Comparison of ENCODE assay signal across 23 cellular contexts in genomic region chr10:43692051-43692825, GRCh38. TPM values are rescaled to one million over a fixed set of nuclear protein-coding genes. Genes with fewer than 3 reads are reported as not detected.
A peak's percentile ranks its signal among the peaks of the same experiment; 100 is the strongest.
DNase-seq lines count a peak whose midpoint lies in the region; ATAC-seq, FAIRE-seq and TF ChIP-seq lines count a peak whose summit lies in the region.
"Had no signal": no experiment of that assay in that cellular context is flagged by ENCODE, and none has a peak within 500 bp of the region (broad histone marks: within the 10 kb centered on the region; RNA-seq: fewer than 3 reads in every experiment).

No MANE protein-coding gene starts in this region.

- no peaks in the 10 kb centered on the region for H4K20me1 ChIP-seq in IMR-90 (ENCODE audit: insufficient read depth, low read length)

- TF ChIP-seq CTCF in IMR-90 (conservative IDR thresholded peaks at IDR 0.05; ENCODE audit: low read depth, low read length) (no peak), choroid plexus epithelial cell (conservative IDR thresholded peaks at IDR 0.05; ENCODE audit: low read depth, low read length) (no peak), stomach (IDR thresholded peaks at IDR 0.05) (no peak)

- 0 out of 2 replicates have a peak overlapping the region, but pooled peaks have one; percentile 14 for H3K27ac ChIP-seq in IMR-90 (ENCODE audit: insufficient read depth, low read length)
- H3K27ac ChIP-seq in stomach: no peak overlapping the region
- no peak overlapping the region for H3K27ac ChIP-seq in neuronal stem cell (replicated peaks; ENCODE audit: low read length)
- H3K27ac ChIP-seq: brain microvascular endothelial cell, esophagus muscularis mucosa, vagina had no signal

- CTCF ChIA-PET in IMR-90 (lab: Yijun Ruan, JAX): interaction anchor here (0.5 to 0.9 kb wide), 5 partner anchors 9 to 1289 kb away, joined by 3 to 4 read pairs (median 3); no protein-coding TSS in a partner anchor

- H3K18ac ChIP-seq in IMR-90 (ENCODE audit: low read depth, low read length) (no peak overlapping the region; the same call in 1 of the 2 replicates), neuronal stem cell (ENCODE audit: low read length) (no peak overlapping the region)

- no peak for TF ChIP-seq EP300 in stomach (IDR thresholded peaks at IDR 0.05)

- peak overlapping the region; percentile 9; the same call in 1 of the 2 replicates for H4K5ac ChIP-seq in IMR-90 (ENCODE audit: low read depth, low read length)

- H3K4me3 Mint-ChIP-seq in natural killer cell treated with Interleukin-12 subunit alpha and Interleukin-12 subunit beta and Interleukin-15 and Interleukin-18, amount 100 ng/mL, for 72 hours: no peak overlapping the region
- H3K4me3 Mint-ChIP-seq in stimulated activated memory B cell treated with anti-CD40 and anti-IgM and Interleukin-4, amounts not matched to agents 10 μg/mL and 1 μg/mL and 100 μg/mL, for 72 hours: no peak overlapping the region
- H3K4me3 Mint-ChIP-seq: activated CD8-positive, alpha-beta T cell treated with anti-CD3 and anti-CD28 coated beads, Interleukin-2, amount 10 ng/mL, durations not matched to agents 7 days and 5 days; activated T-cell treated with anti-CD3 and anti-CD28 coated beads, Interleukin-2, amount 50 U/mL, for 4 hours; HFFc6; stimulated activated naive CD8-positive, alpha-beta T cell treated with anti-CD3 and anti-CD28 coated beads, Interleukin-15, amount 100 ng/mL, for 72 hours had no signal

- no peak overlapping the region for H2BK20ac ChIP-seq in IMR-90 (ENCODE audit: low read depth, low read length)

- no peak overlapping the region for H3K4me2 ChIP-seq in IMR-90 (ENCODE audit: low read depth, low read length)
- H3K4me2 ChIP-seq in neuronal stem cell (ENCODE audit: insufficient read depth, low read length, poor library complexity, severe bottlenecking): no peak overlapping the region

- no peak overlapping the region for H2AK9ac ChIP-seq in IMR-90 (replicated peaks; ENCODE audit: low read depth, low read length, poor library complexity)

- H3K4ac ChIP-seq in IMR-90 (ENCODE audit: low read depth, low read length) (no peak overlapping the region), neuronal stem cell (ENCODE audit: low read length) (no peak overlapping the region)

- H3K27me3 ChIP-seq in IMR-90 (ENCODE audit: control insufficient read depth, insufficient read depth, low read length) (no peaks in the 10 kb centered on the region), stomach (no peaks in the 10 kb centered on the region), neuronal stem cell (ENCODE audit: control insufficient read depth in 3 of 3, insufficient read depth in 3 of 3, low read depth in 1 of 3, low read length in 3 of 3) (peaks cover 0 to 42% (median 10%) of the 10 kb centered on the region in 3 experiments)
- H3K27me3 ChIP-seq: BE2C, brain microvascular endothelial cell, esophagus muscularis mucosa, vagina had no signal

- no peak overlapping the region for H3K4me3 ChIP-seq in IMR-90 (ENCODE audit: insufficient read depth, low read depth, low read length)
- H3K4me3 ChIP-seq in choroid plexus epithelial cell (ENCODE audit: low read depth, low read length): no peak overlapping the region
- H3K4me3 ChIP-seq in stomach: no peak overlapping the region
- no peak overlapping the region for H3K4me3 ChIP-seq in neuronal stem cell (ENCODE audit: low read length in 2 of 2)
- H3K4me3 ChIP-seq: esophagus muscularis mucosa, vagina had no signal

- H3K56ac ChIP-seq in IMR-90 (ENCODE audit: extremely low read depth, insufficient read depth, low read length): no peak overlapping the region

- H2BK12ac ChIP-seq in neuronal stem cell (ENCODE audit: low read length): no peak overlapping the region

- FAIRE-seq in RCC 7860 (lab: Jason Lieb, UNC): no peak
- FAIRE-seq: kidney had no signal

- in situ Hi-C loops in IMR-90 (cut with MboI; ENCODE audit: low sequenced_read_pairs): no loop called here

- peaks cover 5% of the 10 kb centered on the region; the same call in 1 of the 2 replicates for H3K9me1 ChIP-seq in IMR-90 (ENCODE audit: insufficient read depth, low read length)

- DNase-seq in AG20443 (ENCODE audit: low spot score): peak; percentile 68
- peak; percentile 28 for DNase-seq in IMR-90
- peak; percentile 36 for DNase-seq in choroid plexus epithelial cell (ENCODE audit: low read depth)
- peak; percentile 22 for DNase-seq in natural killer cell treated with Interleukin-12 subunit alpha and Interleukin-12 subunit beta and Interleukin-15 and Interleukin-18, amount 100 ng/mL, for 72 hours (ENCODE audit: low spot score)
- DNase-seq in stomach: no peak
- no peak for DNase-seq in RCC 7860 (ENCODE audit: low spot score)
- DNase-seq in neuronal stem cell (ENCODE audit: low spot score): no peak
- DNase-seq: activated CD8-positive, alpha-beta T cell treated with anti-CD3 and anti-CD28 coated beads, Interleukin-2, amount 10 ng/mL, durations not matched to agents 7 days and 5 days; activated T-cell treated with anti-CD3 and anti-CD28 coated beads, Interleukin-2, amount 50 U/mL, for 4 hours; BE2C; brain microvascular endothelial cell; GF-D8; hypothalamus; kidney; NCI-H1417; NCI-H774; stimulated activated naive CD8-positive, alpha-beta T cell treated with anti-CD3 and anti-CD28 coated beads, Interleukin-15, amount 100 ng/mL, for 72 hours; T-helper 9 cell had no signal

- no peak overlapping the region for H3K27ac Mint-ChIP-seq in natural killer cell treated with Interleukin-12 subunit alpha and Interleukin-12 subunit beta and Interleukin-15 and Interleukin-18, amount 100 ng/mL, for 72 hours
- H3K27ac Mint-ChIP-seq in stimulated activated memory B cell treated with anti-CD40 and anti-IgM and Interleukin-4, amounts not matched to agents 10 μg/mL and 1 μg/mL and 100 μg/mL, for 72 hours: no peak overlapping the region
- H3K27ac Mint-ChIP-seq: activated CD8-positive, alpha-beta T cell treated with anti-CD3 and anti-CD28 coated beads, Interleukin-2, amount 10 ng/mL, durations not matched to agents 7 days and 5 days; activated naive CD4-positive, alpha-beta T cell treated with anti-CD3 and anti-CD28 coated beads, Interleukin-2, amount 50 U/mL, for 72 hours; HFFc6; stimulated activated naive CD8-positive, alpha-beta T cell treated with anti-CD3 and anti-CD28 coated beads, Interleukin-15, amount 100 ng/mL, for 72 hours had no signal

- H2AFZ ChIP-seq in IMR-90 (replicated peaks; ENCODE audit: low read length, poor library complexity): no peak overlapping the region
- no peak overlapping the region for H2AFZ ChIP-seq in neuronal stem cell (ENCODE audit: low read length)

- H3K36me3 Mint-ChIP-seq in natural killer cell treated with Interleukin-12 subunit alpha and Interleukin-12 subunit beta and Interleukin-15 and Interleukin-18, amount 100 ng/mL, for 72 hours: no peaks in the 10 kb centered on the region
- no peaks in the 10 kb centered on the region for H3K36me3 Mint-ChIP-seq in stimulated activated memory B cell treated with anti-CD40 and anti-IgM and Interleukin-4, amounts not matched to agents 10 μg/mL and 1 μg/mL and 100 μg/mL, for 72 hours
- H3K36me3 Mint-ChIP-seq: activated naive CD4-positive, alpha-beta T cell treated with anti-CD3 and anti-CD28 coated beads, Interleukin-2, amount 50 U/mL, for 72 hours had no signal

- no peak overlapping the region for H2BK15ac ChIP-seq in IMR-90 (ENCODE audit: low read depth, low read length)
- H2BK15ac ChIP-seq in neuronal stem cell (ENCODE audit: low read length): no peak overlapping the region

- H4K91ac ChIP-seq in IMR-90 (ENCODE audit: insufficient read depth, low read depth, low read length) (peak overlapping the region; percentile 44; the same call in 1 of the 2 replicates), neuronal stem cell (ENCODE audit: low read depth, low read length, poor library complexity) (no peak overlapping the region)

- peaks cover 14 to 19% of the 10 kb centered on the region in 2 donors for H3K27me3 Mint-ChIP-seq in natural killer cell treated with Interleukin-12 subunit alpha and Interleukin-12 subunit beta and Interleukin-15 and Interleukin-18, amount 100 ng/mL, for 72 hours
- peaks cover 41% of the 10 kb centered on the region for H3K27me3 Mint-ChIP-seq in stimulated activated memory B cell treated with anti-CD40 and anti-IgM and Interleukin-4, amounts not matched to agents 10 μg/mL and 1 μg/mL and 100 μg/mL, for 72 hours

- dilution Hi-C loops in IMR-90 (cut with HindIII; ENCODE audit: low sequenced_read_pairs, unreplicated experiment): no loop called here

- no peaks in the 10 kb centered on the region for H3K36me3 ChIP-seq in IMR-90 (ENCODE audit: control insufficient read depth, insufficient read depth, low read length)
- H3K36me3 ChIP-seq in stomach: no peaks in the 10 kb centered on the region
- peaks cover 0 to 3% of the 10 kb centered on the region in 2 donors for H3K36me3 ChIP-seq in neuronal stem cell (replicated peaks in 1 of 2; ENCODE audit: control insufficient read depth in 2 of 2, insufficient read depth in 2 of 2, low read length in 2 of 2)
- H3K36me3 ChIP-seq: BE2C, brain microvascular endothelial cell, esophagus muscularis mucosa, vagina had no signal

- H3K9ac ChIP-seq in IMR-90 (ENCODE audit: low read depth, low read length) (no peak overlapping the region), neuronal stem cell (ENCODE audit: low read depth, low read length, poor library complexity) (no peak overlapping the region)

- H3K14ac ChIP-seq in IMR-90 (replicated peaks; ENCODE audit: low read depth, low read length) (no peak overlapping the region), neuronal stem cell (ENCODE audit: low read length) (no peak overlapping the region)

- intact Hi-C loops in IMR-90 (cut with micrococcal nuclease) (loop anchor here (5.0 to 10.0 kb wide), 4 partner anchors 115 to 1170 kb away; no protein-coding TSS in a partner anchor), stomach (cut with DNase I; ENCODE audit: low total_unique reads) (no loop called here)

- H3K9me3 ChIP-seq in IMR-90 (ENCODE audit: control insufficient read depth, insufficient read depth, low read length) (no peaks in the 10 kb centered on the region), stomach (no peaks in the 10 kb centered on the region), neuronal stem cell (replicated peaks in 1 of 2; ENCODE audit: control insufficient read depth in 2 of 2, insufficient read depth in 1 of 2, low read depth in 1 of 2, low read length in 2 of 2) (peaks cover 0 to 3% of the 10 kb centered on the region in 2 donors)
- H3K9me3 ChIP-seq: BE2C, esophagus muscularis mucosa, vagina had no signal

- H3K79me1 ChIP-seq in IMR-90 (ENCODE audit: low read depth in 1 of 2, low read length in 2 of 2) (no peaks in the 10 kb centered on the region), neuronal stem cell (ENCODE audit: low read depth, low read length) (no peaks in the 10 kb centered on the region)

- no TSS peak for BruUV-seq in IMR-90 (replicated peaks; lab: Mats Ljungman, UMichigan)

- no peaks in the 10 kb centered on the region for H3K9me3 Mint-ChIP-seq in natural killer cell treated with Interleukin-12 subunit alpha and Interleukin-12 subunit beta and Interleukin-15 and Interleukin-18, amount 100 ng/mL, for 72 hours
- no peaks in the 10 kb centered on the region for H3K9me3 Mint-ChIP-seq in stimulated activated memory B cell treated with anti-CD40 and anti-IgM and Interleukin-4, amounts not matched to agents 10 μg/mL and 1 μg/mL and 100 μg/mL, for 72 hours
- H3K9me3 Mint-ChIP-seq: activated naive CD4-positive, alpha-beta T cell treated with anti-CD3 and anti-CD28 coated beads, Interleukin-2, amount 50 U/mL, for 72 hours; activated T-cell treated with anti-CD3 and anti-CD28 coated beads, Interleukin-2, amount 50 U/mL, for 4 hours; HFFc6; stimulated activated naive CD8-positive, alpha-beta T cell treated with anti-CD3 and anti-CD28 coated beads, Interleukin-15, amount 100 ng/mL, for 72 hours had no signal

- TF ChIP-seq RAD21 in IMR-90 (IDR thresholded peaks at IDR 0.05; ENCODE audit: low read length): no peak

- H2BK120ac ChIP-seq in IMR-90 (ENCODE audit: low read depth, low read length) (no peak overlapping the region), neuronal stem cell (ENCODE audit: low read depth, low read length) (no peak overlapping the region)

- ATAC-seq in IMR-90 (ENCODE audit: low read depth): no peak
- no peak for ATAC-seq in natural killer cell treated with Interleukin-12 subunit alpha and Interleukin-12 subunit beta and Interleukin-15 and Interleukin-18, amount 100 ng/mL, for 72 hours
- no peak for ATAC-seq in stimulated activated memory B cell treated with anti-CD40 and anti-IgM and Interleukin-4, amounts not matched to agents 10 μg/mL and 1 μg/mL and 100 μg/mL, for 72 hours
- ATAC-seq: activated CD8-positive, alpha-beta T cell treated with anti-CD3 and anti-CD28 coated beads, Interleukin-2, amount 10 ng/mL, durations not matched to agents 7 days and 5 days; activated naive CD4-positive, alpha-beta T cell treated with anti-CD3 and anti-CD28 coated beads, Interleukin-2, amount 50 U/mL, for 72 hours; activated T-cell treated with anti-CD3 and anti-CD28 coated beads, Interleukin-2, amount 50 U/mL, for 4 hours; stimulated activated naive CD8-positive, alpha-beta T cell treated with anti-CD3 and anti-CD28 coated beads, Interleukin-15, amount 100 ng/mL, for 72 hours had no signal

- peaks cover 8% of the 10 kb centered on the region; the same call in 1 of the 2 replicates for H3K4me1 ChIP-seq in IMR-90 (ENCODE audit: control insufficient read depth, insufficient read depth, low read length)
- H3K4me1 ChIP-seq in stomach: peaks cover 9 to 27% (median 13%) of the 10 kb centered on the region in 4 donors
- H3K4me1 ChIP-seq in neuronal stem cell (ENCODE audit: control insufficient read depth in 2 of 2, insufficient read depth in 1 of 2, low read depth in 1 of 2, low read length in 2 of 2): peaks cover 2 to 7% of the 10 kb centered on the region in 2 donors
- H3K4me1 ChIP-seq: BE2C had no signal

- POLR2A ChIA-PET in IMR-90 (lab: Charles Lee; ENCODE audit: unreplicated experiment): no interaction called here

- H2BK5ac ChIP-seq in IMR-90 (ENCODE audit: low read depth, low read length, poor library complexity, severe bottlenecking) (no peak overlapping the region), neuronal stem cell (ENCODE audit: low read length) (no peak overlapping the region)

- peaks cover 12 to 18% of the 10 kb centered on the region in 2 donors for H3K4me1 Mint-ChIP-seq in natural killer cell treated with Interleukin-12 subunit alpha and Interleukin-12 subunit beta and Interleukin-15 and Interleukin-18, amount 100 ng/mL, for 72 hours (ENCODE audit: low read depth in 2 of 2)
- H3K4me1 Mint-ChIP-seq in stimulated activated memory B cell treated with anti-CD40 and anti-IgM and Interleukin-4, amounts not matched to agents 10 μg/mL and 1 μg/mL and 100 μg/mL, for 72 hours: no peaks in the 10 kb centered on the region

- peak overlapping the region; percentile 57; the same call in 1 of the 2 replicates for H2AK5ac ChIP-seq in IMR-90 (ENCODE audit: low read depth, low read length)
- no peak overlapping the region for H2AK5ac ChIP-seq in neuronal stem cell (ENCODE audit: low read depth, low read length)

- 80% methylated on average over 2 of the region's 10 CpGs; no CpG with 5 or more reads in 1 of the 2 experiments for WGBS in IMR-90 (ENCODE audit: extremely low coverage in 2 of 2, insufficient read length in 1 of 2), 2 experiments
- WGBS in stomach, 5 donors: 82 to 90% (median 85%) methylated on average over 10 of the region's 10 CpGs
- no CpG with 5 or more reads among the region's 10 CpGs for WGBS in neuronal stem cell (ENCODE audit: extremely low coverage in 2 of 2, insufficient read length in 2 of 2, insufficient replicate concordance in 1 of 2), 2 donors

- no peak for TF ChIP-seq POLR2A in IMR-90 (IDR thresholded peaks at IDR 0.05; ENCODE audit: low read depth, low read length)
- TF ChIP-seq POLR2A in stomach (IDR thresholded peaks at IDR 0.05): no peak

- no peak overlapping the region for H4K8ac ChIP-seq in IMR-90 (ENCODE audit: low read depth in 2 of 2, low read length in 2 of 2)
- no peak overlapping the region for H4K8ac ChIP-seq in neuronal stem cell (ENCODE audit: low read depth, low read length)

- no peak overlapping the region for H3K23ac ChIP-seq in IMR-90 (ENCODE audit: low read depth, low read length)
- no peak overlapping the region for H3K23ac ChIP-seq in neuronal stem cell (ENCODE audit: low read depth, low read length, poor library complexity)

RNA-seq across cellular contexts. Expression of gene ZNF32, which starts 43.6 kb away (rescaled TPM):
- 21.4 and 31.2 TPM in 2 replicates for total RNA-seq in IMR-90 (2012; rRNA removed)
- polyA plus RNA-seq in IMR-90 (2012; rRNA removed): 26.4 and 30.1 TPM in 2 replicates
- polyA plus RNA-seq in IMR-90 (2012; cell fraction: cytosol; rRNA removed): 9.1 and 20.2 TPM in 2 replicates
- 5.8 and 34.8 TPM in 2 replicates for polyA plus RNA-seq in IMR-90 (2012; cell fraction: nucleus; rRNA removed; ENCODE audit: low replicate concordance)
- total RNA-seq in natural killer cell treated with Interleukin-12 subunit alpha and Interleukin-12 subunit beta and Interleukin-15 and Interleukin-18, amount 100 ng/mL, for 72 hours: 10 to 100 TPM in 1 of 2 donors, 1 to 10 TPM in 1; 4.9 to 12.4 TPM
- total RNA-seq in stomach: 10 to 100 TPM in 4 of 5 donors, 1 to 10 TPM in 1; 8.7 to 75.9 (median 34.5) TPM
- 10 to 100 TPM; 52.9 to 60.0 (median 56.8) TPM for polyA plus RNA-seq in stomach
- polyA plus RNA-seq in neuronal stem cell (2013, experiment 1 of 2): 25.9 TPM
- polyA plus RNA-seq in neuronal stem cell (2013, experiment 2 of 2): 26.0 TPM

Comparison
In these comparisons a context has a peak if more than half of its experiments do, and no peak if none do; other contexts are left out.
1. DNase-seq: peak in AG20443 (single experiment), IMR-90 (single experiment), choroid plexus epithelial cell (single experiment) and natural killer cell treated with Interleukin-12 subunit alpha and Interleukin-12 subunit beta and Interleukin-15 and Interleukin-18, amount 100 ng/mL, for 72 hours (single experiment); none in stomach (single experiment), RCC 7860 (single experiment) and neuronal stem cell (single experiment).